ENCODE assay signal across 1 cellular context in the genomic region with DNA sequence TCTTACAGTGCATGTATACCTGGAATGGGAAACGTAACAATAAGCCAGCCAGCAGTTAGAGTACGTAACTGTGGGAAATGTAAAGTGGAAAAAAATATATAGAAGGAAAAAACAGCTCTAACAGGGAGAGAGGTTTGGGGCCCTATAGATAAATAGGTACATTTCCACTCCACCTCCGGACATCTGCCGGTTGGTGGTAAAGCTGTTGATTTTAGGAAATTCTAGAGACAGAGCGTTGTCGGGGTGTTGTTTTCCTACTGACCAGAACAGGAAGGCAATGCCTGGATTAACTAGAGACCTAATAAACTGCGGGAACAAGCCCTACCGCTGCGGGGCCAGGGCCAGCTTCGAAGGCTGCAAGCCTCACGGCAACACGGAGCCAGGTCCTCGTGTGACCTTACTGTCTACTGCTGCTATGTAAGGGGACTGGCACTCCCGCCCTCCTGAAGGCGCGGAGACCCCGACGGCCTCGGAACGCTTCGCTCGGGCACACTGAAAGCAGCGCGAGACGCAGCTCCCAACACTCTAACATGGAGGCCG.
A peak's percentile ranks its signal among the peaks of the same experiment; 100 is the strongest.
TF ChIP-seq lines count a peak whose summit lies in the region.

No MANE protein-coding gene starts in this region.

TF ChIP-seq in HepG2, 621 proteins besides CTCF, POLR2A, EP300 and RAD21 (continued from another document and continues in another):
- TF ChIP-seq, protein P1, sequence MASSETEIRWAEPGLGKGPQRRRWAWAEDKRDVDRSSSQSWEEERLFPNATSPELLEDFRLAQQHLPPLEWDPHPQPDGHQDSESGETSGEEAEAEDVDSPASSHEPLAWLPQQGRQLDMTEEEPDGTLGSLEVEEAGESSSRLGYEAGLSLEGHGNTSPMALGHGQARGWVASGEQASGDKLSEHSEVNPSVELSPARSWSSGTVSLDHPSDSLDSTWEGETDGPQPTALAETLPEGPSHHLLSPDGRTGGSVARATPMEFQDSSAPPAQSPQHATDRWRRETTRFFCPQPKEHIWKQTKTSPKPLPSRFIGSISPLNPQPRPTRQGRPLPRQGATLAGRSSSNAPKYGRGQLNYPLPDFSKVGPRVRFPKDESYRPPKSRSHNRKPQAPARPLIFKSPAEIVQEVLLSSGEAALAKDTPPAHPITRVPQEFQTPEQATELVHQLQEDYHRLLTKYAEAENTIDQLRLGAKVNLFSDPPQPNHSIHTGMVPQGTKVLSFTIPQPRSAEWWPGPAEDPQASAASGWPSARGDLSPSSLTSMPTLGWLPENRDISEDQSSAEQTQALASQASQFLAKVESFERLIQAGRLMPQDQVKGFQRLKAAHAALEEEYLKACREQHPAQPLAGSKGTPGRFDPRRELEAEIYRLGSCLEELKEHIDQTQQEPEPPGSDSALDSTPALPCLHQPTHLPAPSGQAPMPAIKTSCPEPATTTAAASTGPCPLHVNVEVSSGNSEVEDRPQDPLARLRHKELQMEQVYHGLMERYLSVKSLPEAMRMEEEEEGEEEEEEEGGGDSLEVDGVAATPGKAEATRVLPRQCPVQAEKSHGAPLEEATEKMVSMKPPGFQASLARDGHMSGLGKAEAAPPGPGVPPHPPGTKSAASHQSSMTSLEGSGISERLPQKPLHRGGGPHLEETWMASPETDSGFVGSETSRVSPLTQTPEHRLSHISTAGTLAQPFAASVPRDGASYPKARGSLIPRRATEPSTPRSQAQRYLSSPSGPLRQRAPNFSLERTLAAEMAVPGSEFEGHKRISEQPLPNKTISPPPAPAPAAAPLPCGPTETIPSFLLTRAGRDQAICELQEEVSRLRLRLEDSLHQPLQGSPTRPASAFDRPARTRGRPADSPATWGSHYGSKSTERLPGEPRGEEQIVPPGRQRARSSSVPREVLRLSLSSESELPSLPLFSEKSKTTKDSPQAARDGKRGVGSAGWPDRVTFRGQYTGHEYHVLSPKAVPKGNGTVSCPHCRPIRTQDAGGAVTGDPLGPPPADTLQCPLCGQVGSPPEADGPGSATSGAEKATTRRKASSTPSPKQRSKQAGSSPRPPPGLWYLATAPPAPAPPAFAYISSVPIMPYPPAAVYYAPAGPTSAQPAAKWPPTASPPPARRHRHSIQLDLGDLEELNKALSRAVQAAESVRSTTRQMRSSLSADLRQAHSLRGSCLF (CRISPR knock-in tag; IDR thresholded peaks at IDR 0.05; ENCODE audit: borderline replicate concordance) = 0 out of 2 replicates have a peak, but pooled peaks have one; percentile 56
- 0 out of 2 replicates have a peak, but pooled peaks have one; percentile 23 for TF ChIP-seq ZIK1 (CRISPR knock-in tag; IDR thresholded peaks at IDR 0.05; ENCODE audit: borderline replicate concordance, low read depth)
- TF ChIP-seq, protein P2, sequence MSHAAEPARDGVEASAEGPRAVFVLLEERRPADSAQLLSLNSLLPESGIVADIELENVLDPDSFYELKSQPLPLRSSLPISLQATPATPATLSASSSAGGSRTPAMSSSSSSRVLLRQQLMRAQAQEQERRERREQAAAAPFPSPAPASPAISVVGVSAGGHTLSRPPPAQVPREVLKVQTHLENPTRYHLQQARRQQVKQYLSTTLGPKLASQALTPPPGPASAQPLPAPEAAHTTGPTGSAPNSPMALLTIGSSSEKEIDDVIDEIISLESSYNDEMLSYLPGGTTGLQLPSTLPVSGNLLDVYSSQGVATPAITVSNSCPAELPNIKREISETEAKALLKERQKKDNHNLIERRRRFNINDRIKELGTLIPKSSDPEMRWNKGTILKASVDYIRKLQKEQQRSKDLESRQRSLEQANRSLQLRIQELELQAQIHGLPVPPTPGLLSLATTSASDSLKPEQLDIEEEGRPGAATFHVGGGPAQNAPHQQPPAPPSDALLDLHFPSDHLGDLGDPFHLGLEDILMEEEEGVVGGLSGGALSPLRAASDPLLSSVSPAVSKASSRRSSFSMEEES (CRISPR knock-in tag; IDR thresholded peaks at IDR 0.05) = peak; percentile 62
- TF ChIP-seq TRIM24 (CRISPR knock-in tag; IDR thresholded peaks at IDR 0.05) = no peak
- TF ChIP-seq, protein P3, sequence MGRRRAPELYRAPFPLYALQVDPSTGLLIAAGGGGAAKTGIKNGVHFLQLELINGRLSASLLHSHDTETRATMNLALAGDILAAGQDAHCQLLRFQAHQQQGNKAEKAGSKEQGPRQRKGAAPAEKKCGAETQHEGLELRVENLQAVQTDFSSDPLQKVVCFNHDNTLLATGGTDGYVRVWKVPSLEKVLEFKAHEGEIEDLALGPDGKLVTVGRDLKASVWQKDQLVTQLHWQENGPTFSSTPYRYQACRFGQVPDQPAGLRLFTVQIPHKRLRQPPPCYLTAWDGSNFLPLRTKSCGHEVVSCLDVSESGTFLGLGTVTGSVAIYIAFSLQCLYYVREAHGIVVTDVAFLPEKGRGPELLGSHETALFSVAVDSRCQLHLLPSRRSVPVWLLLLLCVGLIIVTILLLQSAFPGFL (CRISPR knock-in tag; IDR thresholded peaks at IDR 0.05) = peak; percentile 20; the same call in 1 of the 2 replicates
- no peak for TF ChIP-seq ZNF7 (CRISPR knock-in tag; IDR thresholded peaks at IDR 0.05)
- peak; percentile 86 for TF ChIP-seq ZNF891 (CRISPR knock-in tag; IDR thresholded peaks at IDR 0.05)
- TF ChIP-seq, protein P4, sequence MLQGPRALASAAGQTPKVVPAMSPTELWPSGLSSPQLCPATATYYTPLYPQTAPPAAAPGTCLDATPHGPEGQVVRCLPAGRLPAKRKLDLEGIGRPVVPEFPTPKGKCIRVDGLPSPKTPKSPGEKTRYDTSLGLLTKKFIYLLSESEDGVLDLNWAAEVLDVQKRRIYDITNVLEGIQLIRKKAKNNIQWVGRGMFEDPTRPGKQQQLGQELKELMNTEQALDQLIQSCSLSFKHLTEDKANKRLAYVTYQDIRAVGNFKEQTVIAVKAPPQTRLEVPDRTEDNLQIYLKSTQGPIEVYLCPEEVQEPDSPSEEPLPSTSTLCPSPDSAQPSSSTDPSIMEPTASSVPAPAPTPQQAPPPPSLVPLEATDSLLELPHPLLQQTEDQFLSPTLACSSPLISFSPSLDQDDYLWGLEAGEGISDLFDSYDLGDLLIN (CRISPR knock-in tag; IDR thresholded peaks at IDR 0.05; ENCODE audit: borderline replicate concordance) = peak; percentile 81; the same call in 1 of the 2 replicates
- no peak for TF ChIP-seq PHF8 (CRISPR knock-in tag; IDR thresholded peaks at IDR 0.05)
- peak; percentile 79 for TF ChIP-seq FOXC1 (CRISPR knock-in tag; IDR thresholded peaks at IDR 0.05; ENCODE audit: borderline replicate concordance)
- 0 out of 2 replicates have a peak, but pooled peaks have one; percentile 18 for TF ChIP-seq SMYD3 (CRISPR knock-in tag; IDR thresholded peaks at IDR 0.05)
- TF ChIP-seq RFX3 (CRISPR knock-in tag; IDR thresholded peaks at IDR 0.05) = no peak
- no peak for TF ChIP-seq ZSCAN9 (CRISPR knock-in tag; IDR thresholded peaks at IDR 0.05; ENCODE audit: borderline replicate concordance)
- peak; percentile 11; the same call in 1 of the 2 replicates for TF ChIP-seq ZNF644 (CRISPR knock-in tag; IDR thresholded peaks at IDR 0.05; ENCODE audit: low read depth)
- peak; percentile 60; the same call in 1 of the 2 replicates for TF ChIP-seq CBX5 (CRISPR knock-in tag; IDR thresholded peaks at IDR 0.05; ENCODE audit: borderline replicate concordance)
- no peak; the same call in 1 of the 2 replicates for TF ChIP-seq ZNF816 (CRISPR knock-in tag; IDR thresholded peaks at IDR 0.05; ENCODE audit: borderline replicate concordance)
- TF ChIP-seq ZNF788 (CRISPR knock-in tag; IDR thresholded peaks at IDR 0.05; ENCODE audit: borderline replicate concordance) = 0 out of 2 replicates have a peak, but pooled peaks have one; percentile 78
- TF ChIP-seq ZNF766 (CRISPR knock-in tag; IDR thresholded peaks at IDR 0.05; ENCODE audit: borderline replicate concordance) = peak; percentile 45; the same call in 1 of the 2 replicates
- TF ChIP-seq KLF11 (CRISPR knock-in tag; IDR thresholded peaks at IDR 0.05) = 0 out of 2 replicates have a peak, but pooled peaks have one; percentile 10
- TF ChIP-seq XRCC5 (optimal IDR thresholded peaks at IDR 0.05; ENCODE audit: low read length) = no peak
- TF ChIP-seq ZSCAN20 (CRISPR knock-in tag; IDR thresholded peaks at IDR 0.05; ENCODE audit: borderline replicate concordance) = no peak
- no peak for TF ChIP-seq HMGA1 (CRISPR knock-in tag; conservative IDR thresholded peaks at IDR 0.05)
- TF ChIP-seq, protein P5, sequence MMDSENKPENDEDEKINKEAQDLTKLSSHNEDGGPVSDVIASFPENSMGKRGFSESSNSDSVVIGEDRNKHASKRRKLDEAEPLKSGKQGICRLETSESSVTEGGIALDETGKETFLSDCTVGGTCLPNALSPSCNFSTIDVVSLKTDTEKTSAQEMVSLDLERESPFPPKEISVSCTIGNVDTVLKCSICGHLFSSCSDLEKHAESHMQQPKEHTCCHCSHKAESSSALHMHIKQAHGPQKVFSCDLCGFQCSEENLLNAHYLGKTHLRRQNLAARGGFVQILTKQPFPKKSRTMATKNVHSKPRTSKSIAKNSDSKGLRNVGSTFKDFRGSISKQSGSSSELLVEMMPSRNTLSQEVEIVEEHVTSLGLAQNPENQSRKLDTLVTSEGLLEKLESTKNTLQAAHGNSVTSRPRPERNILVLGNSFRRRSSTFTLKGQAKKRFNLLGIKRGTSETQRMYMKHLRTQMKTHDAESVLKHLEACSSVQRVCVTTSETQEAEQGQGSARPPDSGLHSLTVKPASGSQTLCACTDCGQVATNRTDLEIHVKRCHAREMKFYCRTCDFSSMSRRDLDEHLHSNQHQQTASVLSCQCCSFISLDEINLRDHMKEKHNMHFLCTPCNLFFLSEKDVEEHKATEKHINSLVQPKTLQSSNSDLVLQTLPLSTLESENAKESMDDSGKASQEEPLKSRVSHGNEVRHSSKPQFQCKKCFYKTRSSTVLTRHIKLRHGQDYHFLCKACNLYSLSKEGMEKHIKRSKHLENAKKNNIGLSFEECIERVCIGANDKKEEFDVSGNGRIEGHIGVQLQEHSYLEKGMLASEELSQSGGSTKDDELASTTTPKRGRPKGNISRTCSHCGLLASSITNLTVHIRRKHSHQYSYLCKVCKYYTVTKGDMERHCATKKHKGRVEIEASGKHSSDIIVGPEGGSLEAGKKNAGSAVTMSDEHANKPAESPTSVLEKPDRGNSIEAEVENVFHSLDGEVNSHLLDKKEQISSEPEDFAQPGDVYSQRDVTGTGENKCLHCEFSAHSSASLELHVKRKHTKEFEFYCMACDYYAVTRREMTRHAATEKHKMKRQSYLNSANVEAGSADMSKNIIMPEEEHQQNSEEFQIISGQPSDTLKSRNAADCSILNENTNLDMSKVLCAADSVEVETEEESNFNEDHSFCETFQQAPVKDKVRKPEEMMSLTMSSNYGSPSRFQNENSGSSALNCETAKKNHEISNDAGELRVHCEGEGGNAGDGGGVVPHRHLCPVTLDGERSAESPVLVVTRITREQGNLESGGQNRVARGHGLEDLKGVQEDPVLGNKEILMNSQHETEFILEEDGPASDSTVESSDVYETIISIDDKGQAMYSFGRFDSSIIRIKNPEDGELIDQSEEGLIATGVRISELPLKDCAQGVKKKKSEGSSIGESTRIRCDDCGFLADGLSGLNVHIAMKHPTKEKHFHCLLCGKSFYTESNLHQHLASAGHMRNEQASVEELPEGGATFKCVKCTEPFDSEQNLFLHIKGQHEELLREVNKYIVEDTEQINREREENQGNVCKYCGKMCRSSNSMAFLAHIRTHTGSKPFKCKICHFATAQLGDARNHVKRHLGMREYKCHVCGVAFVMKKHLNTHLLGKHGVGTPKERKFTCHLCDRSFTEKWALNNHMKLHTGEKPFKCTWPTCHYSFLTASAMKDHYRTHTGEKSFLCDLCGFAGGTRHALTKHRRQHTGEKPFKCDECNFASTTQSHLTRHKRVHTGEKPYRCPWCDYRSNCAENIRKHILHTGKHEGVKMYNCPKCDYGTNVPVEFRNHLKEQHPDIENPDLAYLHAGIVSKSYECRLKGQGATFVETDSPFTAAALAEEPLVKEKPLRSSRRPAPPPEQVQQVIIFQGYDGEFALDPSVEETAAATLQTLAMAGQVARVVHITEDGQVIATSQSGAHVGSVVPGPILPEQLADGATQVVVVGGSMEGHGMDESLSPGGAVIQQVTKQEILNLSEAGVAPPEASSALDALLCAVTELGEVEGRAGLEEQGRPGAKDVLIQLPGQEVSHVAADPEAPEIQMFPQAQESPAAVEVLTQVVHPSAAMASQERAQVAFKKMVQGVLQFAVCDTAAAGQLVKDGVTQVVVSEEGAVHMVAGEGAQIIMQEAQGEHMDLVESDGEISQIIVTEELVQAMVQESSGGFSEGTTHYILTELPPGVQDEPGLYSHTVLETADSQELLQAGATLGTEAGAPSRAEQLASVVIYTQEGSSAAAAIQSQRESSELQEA (CRISPR knock-in tag; IDR thresholded peaks at IDR 0.05; ENCODE audit: not compliant biosample characterization) = no peak
- no peak for TF ChIP-seq ZNF883 (CRISPR knock-in tag; IDR thresholded peaks at IDR 0.05; ENCODE audit: not compliant biosample characterization)
- TF ChIP-seq, protein P6, sequence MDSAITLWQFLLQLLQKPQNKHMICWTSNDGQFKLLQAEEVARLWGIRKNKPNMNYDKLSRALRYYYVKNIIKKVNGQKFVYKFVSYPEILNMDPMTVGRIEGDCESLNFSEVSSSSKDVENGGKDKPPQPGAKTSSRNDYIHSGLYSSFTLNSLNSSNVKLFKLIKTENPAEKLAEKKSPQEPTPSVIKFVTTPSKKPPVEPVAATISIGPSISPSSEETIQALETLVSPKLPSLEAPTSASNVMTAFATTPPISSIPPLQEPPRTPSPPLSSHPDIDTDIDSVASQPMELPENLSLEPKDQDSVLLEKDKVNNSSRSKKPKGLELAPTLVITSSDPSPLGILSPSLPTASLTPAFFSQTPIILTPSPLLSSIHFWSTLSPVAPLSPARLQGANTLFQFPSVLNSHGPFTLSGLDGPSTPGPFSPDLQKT (CRISPR knock-in tag; IDR thresholded peaks at IDR 0.05; ENCODE audit: borderline replicate concordance) = peak; percentile 61; the same call in 1 of the 2 replicates
- TF ChIP-seq KLF16 (CRISPR knock-in tag; IDR thresholded peaks at IDR 0.05) = 0 out of 4 replicates have a peak, but pooled peaks of 1 of the 2 experiments have one; percentile 71
- 0 out of 2 replicates have a peak, but pooled peaks have one; percentile 26 for TF ChIP-seq ISL2 (CRISPR knock-in tag; IDR thresholded peaks at IDR 0.05)
- TF ChIP-seq ARID2 (CRISPR knock-in tag; IDR thresholded peaks at IDR 0.05; ENCODE audit: borderline replicate concordance) = 0 out of 2 replicates have a peak, but pooled peaks have one; percentile 52
- TF ChIP-seq FOXK2 (IDR thresholded peaks at IDR 0.05) = 0 out of 2 replicates have a peak, but pooled peaks have one; percentile 19
- TF ChIP-seq NCOA2 (CRISPR knock-in tag; IDR thresholded peaks at IDR 0.05) = peak; percentile 71; the same call in 1 of the 2 replicates
- no peak for TF ChIP-seq GTF2F1 (IDR thresholded peaks at IDR 0.05; ENCODE audit: low read length)
- no peak for TF ChIP-seq CHD4 (IDR thresholded peaks at IDR 0.05; ENCODE audit: borderline replicate concordance, low read length)
- TF ChIP-seq EEA1 (CRISPR knock-in tag; IDR thresholded peaks at IDR 0.05; ENCODE audit: borderline replicate concordance) = peak; percentile 58; the same call in 1 of the 2 replicates
- TF ChIP-seq RXRB (CRISPR knock-in tag; IDR thresholded peaks at IDR 0.05; ENCODE audit: borderline replicate concordance) = peak; percentile 77; the same call in 1 of the 2 replicates
